1 cellular context compared by ENCODE assay signal in genomic region chr2:239292956-239293355, GRCh38.
TF ChIP-seq lines count a peak whose summit lies in the region.

No MANE protein-coding gene starts in this region.

TF ChIP-seq in WTC11, 78 proteins besides CTCF, POLR2A, EP300 and RAD21 (continued from another document):
- TF ChIP-seq ARID4B (CRISPR knock-in tag; IDR thresholded peaks at IDR 0.05; ENCODE audit: borderline replicate concordance) (no peak), RORB (CRISPR knock-in tag; IDR thresholded peaks at IDR 0.05) (no peak), ZNF281 (CRISPR knock-in tag; IDR thresholded peaks at IDR 0.05) (no peak), ZNF671 (CRISPR knock-in tag; IDR thresholded peaks at IDR 0.05) (no peak), ZNF512 (CRISPR knock-in tag; IDR thresholded peaks at IDR 0.05; ENCODE audit: borderline replicate concordance) (no peak), CREM (CRISPR knock-in tag; IDR thresholded peaks at IDR 0.05) (no peak), CDX4 (CRISPR knock-in tag; IDR thresholded peaks at IDR 0.05; ENCODE audit: borderline replicate concordance) (no peak), ZBTB21 (CRISPR knock-in tag; IDR thresholded peaks at IDR 0.05; ENCODE audit: borderline replicate concordance) (no peak)
